Comparison of ENCODE assay signal across 24 cellular contexts in the genomic region with DNA sequence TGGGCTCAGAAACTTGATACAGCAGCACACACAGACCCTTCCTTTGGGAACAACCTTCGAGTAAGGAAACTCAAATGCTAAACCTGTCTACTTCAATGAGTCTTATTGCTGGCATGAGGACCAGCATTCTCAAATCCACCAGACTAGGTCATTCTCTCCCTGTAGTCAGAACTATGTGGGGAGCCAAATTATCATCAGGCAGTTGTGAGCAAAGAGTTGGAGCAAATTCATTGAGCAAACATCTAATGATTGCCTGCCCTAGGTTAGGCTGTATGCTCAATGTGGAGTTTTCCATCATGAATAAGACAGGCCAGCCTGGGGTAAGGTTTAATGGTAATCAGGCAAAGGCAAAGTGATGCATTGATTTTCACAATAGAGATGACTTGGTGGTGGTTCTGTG. TPM values are rescaled to one million over a fixed set of nuclear protein-coding genes. Genes with fewer than 3 reads are reported as not detected.
A peak's percentile ranks its signal among the peaks of the same experiment; 100 is the strongest.
DNase-seq lines count a peak whose midpoint lies in the region; ATAC-seq and TF ChIP-seq lines count a peak whose summit lies in the region.
"Had no signal": no experiment of that assay in that cellular context is flagged by ENCODE, and none has a peak within 500 bp of the region (broad histone marks: within the 10 kb centered on the region; RNA-seq: fewer than 3 reads in every experiment).

No MANE protein-coding gene starts in this region.

- DNase-seq in astrocyte of the cerebellum (ENCODE audit: low read depth), result peak; percentile 44
- DNase-seq in lower lobe of right lung, result no peak
- DNase-seq in HuH-7.5 (ENCODE audit: low spot score), result no peak
- no peak for DNase-seq in activated CD4-positive, alpha-beta T cell treated with anti-CD3 and anti-CD28 coated beads for 4 hours
- DNase-seq in NCI-H1417 treated with DMSO at 0.1 percent for 48 hours (lab: John Stamatoyannopoulos, UW), result no peak
- no peak for DNase-seq in activated naive CD4-positive, alpha-beta T cell treated with anti-CD3 and anti-CD28 coated beads, Interleukin-2, amount 50 U/mL, for 16 hours
- DNase-seq: CD4-positive, alpha-beta T cell; COR-L47; DMS79; HFFc6; MM.1S; NCI-H1048; NCI-H1436; NCI-H187 treated with DMSO at 0.1 percent for 48 hours; NCI-H2107; NCI-H2227 treated with DMSO at 0.1 percent for 48 hours; NCI-H510A treated with DMSO at 0.1 percent for 48 hours; NCI-H748 treated with DMSO at 0.1 percent for 48 hours; NK-92 treated with Interleukin-12 subunit alpha and Interleukin-12 subunit beta, amount 100 ng/mL, for 24 hours; SJCRH30 had no signal

- H3K36me3 ChIP-seq in lower lobe of right lung, result no peaks in the 10 kb centered on the region
- no peaks in the 10 kb centered on the region for H3K36me3 ChIP-seq in subcutaneous abdominal adipose tissue (ENCODE audit: control insufficient read depth in 5 of 5, insufficient read depth in 5 of 5, low read length in 5 of 5)
- H3K36me3 ChIP-seq: SJCRH30 had no signal

- H3K27ac ChIP-seq in lower lobe of right lung (peak overlapping the region; percentile 4), subcutaneous abdominal adipose tissue (ENCODE audit: low read depth, low read length) (peak overlapping the region; percentile 84)
- H3K27ac ChIP-seq: BLaER1, SJCRH30 had no signal

- in situ Hi-C loops in astrocyte of the cerebellum (cut with HindIII; ENCODE audit: low sequenced_read_pairs), result loop anchor here (25.0 kb wide), 1 partner anchor 388 kb away; no protein-coding TSS in a partner anchor

- H3K9me3 ChIP-seq in lower lobe of right lung (peaks cover 3% of the 10 kb centered on the region), subcutaneous abdominal adipose tissue (ENCODE audit: control insufficient read depth in 5 of 5, low read length in 5 of 5) (peaks cover 0 to 10% (median 9%) of the 10 kb centered on the region in 5 donors)

- H3K4me1 ChIP-seq in lower lobe of right lung (peaks cover 23% of the 10 kb centered on the region), subcutaneous abdominal adipose tissue (ENCODE audit: control insufficient read depth in 5 of 5, insufficient read depth in 5 of 5, low read length in 5 of 5) (peaks cover 2 to 59% (median 43%) of the 10 kb centered on the region in 5 donors)

- no peak for TF ChIP-seq CTCF in astrocyte of the cerebellum (IDR thresholded peaks at IDR 0.05; ENCODE audit: low read depth, low read length, missing control alignments)
- TF ChIP-seq CTCF in lower lobe of right lung (IDR thresholded peaks at IDR 0.05), result no peak

- H3K27me3 ChIP-seq in lower lobe of right lung (ENCODE audit: low read depth) (no peaks in the 10 kb centered on the region), subcutaneous abdominal adipose tissue (ENCODE audit: control insufficient read depth in 5 of 5, insufficient read depth in 4 of 5, low read length in 5 of 5) (no peaks in the 10 kb centered on the region)
- H3K27me3 ChIP-seq: BLaER1, SJCRH30 had no signal

- intact Hi-C loops in lower lobe of right lung (cut with DNase I), result no loop called here

- H3K4me3 ChIP-seq in astrocyte of the cerebellum (ENCODE audit: low read depth, low read length) (no peak overlapping the region), lower lobe of right lung (peak overlapping the region; percentile 78), subcutaneous abdominal adipose tissue (ENCODE audit: low read depth in 1 of 5, low read length in 5 of 5) (peak overlapping the region in 1 of 5 donors; percentile 18)
- H3K4me3 ChIP-seq: BLaER1, K562, SJCRH30 had no signal

- ATAC-seq in lower lobe of right lung, result no peak
- ATAC-seq: K562, Panc1 had no signal

- no peak overlapping the region for H3K9ac ChIP-seq in subcutaneous abdominal adipose tissue (ENCODE audit: low read length in 5 of 5)
- H3K9ac ChIP-seq: BLaER1 had no signal

RNA-seq across cellular contexts. Expression of gene EPDR1, which starts 3.6 kb away (rescaled TPM):
- total RNA-seq in lower lobe of right lung, result 66.0 TPM
- total RNA-seq: CD4-positive, alpha-beta T cell; HFFc6 had no signal

RNA-seq across cellular contexts. Expression of gene SFRP4, which starts 7.4 kb away (rescaled TPM):
- total RNA-seq in lower lobe of right lung, result 4.8 TPM
- total RNA-seq: CD4-positive, alpha-beta T cell; HFFc6; K562 had no signal
